ENCODE assay signal across 18 cellular contexts in genomic region chr2:58769494-58770239, GRCh38.
DNase-seq lines count a peak whose midpoint lies in the region; TF ChIP-seq lines count a peak whose summit lies in the region.
"Had no signal": no experiment of that assay in that cellular context is flagged by ENCODE, and none has a peak within 500 bp of the region (broad histone marks: within the 10 kb centered on the region; RNA-seq: fewer than 3 reads in every experiment).

No MANE protein-coding gene starts in this region.

- H4K20me1 ChIP-seq in osteoblast (ENCODE audit: insufficient read depth, low read length): no peaks in the 10 kb centered on the region
- no peaks in the 10 kb centered on the region for H4K20me1 ChIP-seq in Karpas-422 (ENCODE audit: insufficient read depth, low read depth, low read length)

- TF ChIP-seq CTCF in mesothelial cell of epicardium (IDR thresholded peaks at IDR 0.05; ENCODE audit: unreplicated experiment) (no peak), osteoblast (IDR thresholded peaks at IDR 0.05; ENCODE audit: extremely low read depth, low read depth, low read length) (no peak), GM10266 (IDR thresholded peaks at IDR 0.05; ENCODE audit: control insufficient read depth, insufficient read depth, low read depth, missing control alignments) (no peak)

- H3K27me3 Mint-ChIP-seq in mesothelial cell of epicardium (ENCODE audit: low read depth): no peaks in the 10 kb centered on the region
- H3K27me3 Mint-ChIP-seq: CD4-positive, CD25-positive, alpha-beta regulatory T cell had no signal

- H3K27me3 ChIP-seq in osteoblast (ENCODE audit: insufficient read depth, low read length) (no peaks in the 10 kb centered on the region), Karpas-422 (ENCODE audit: low read length) (no peaks in the 10 kb centered on the region)

- peak overlapping the region; percentile 52 for H3K4me3 ChIP-seq in SK-N-MC
- no peak overlapping the region for H3K4me3 ChIP-seq in osteoblast (ENCODE audit: insufficient read depth, low read length)
- no peak overlapping the region for H3K4me3 ChIP-seq in Karpas-422 (ENCODE audit: low read length)
- H3K4me3 ChIP-seq: MG63 had no signal

- H3K9ac ChIP-seq in SK-N-MC (ENCODE audit: insufficient read length) (no peak overlapping the region), Karpas-422 (ENCODE audit: low read length) (no peak overlapping the region)
- H3K9ac ChIP-seq: KMS-11 had no signal

- no peaks in the 10 kb centered on the region for H3K9me2 ChIP-seq in Karpas-422 (replicated peaks; ENCODE audit: insufficient read depth, low read length)

- H3K4me3 Mint-ChIP-seq in mesothelial cell of epicardium: peak overlapping the region; percentile 6
- H3K4me3 Mint-ChIP-seq: B cell; CD4-positive, CD25-positive, alpha-beta regulatory T cell had no signal

- H3K36me3 ChIP-seq in SK-N-MC (ENCODE audit: insufficient read depth, low read length) (no peaks in the 10 kb centered on the region), osteoblast (ENCODE audit: insufficient read depth, low read length) (no peaks in the 10 kb centered on the region), Karpas-422 (ENCODE audit: insufficient read depth, low read length) (no peaks in the 10 kb centered on the region)
- H3K36me3 ChIP-seq: MG63 had no signal

- peaks cover 68% of the 10 kb centered on the region for H3K4me1 Mint-ChIP-seq in mesothelial cell of epicardium
- H3K4me1 Mint-ChIP-seq: CD4-positive, CD25-positive, alpha-beta regulatory T cell had no signal

- H3K4me2 ChIP-seq in osteoblast (ENCODE audit: insufficient read depth, low read length): no peak overlapping the region
- H3K4me2 ChIP-seq in Karpas-422 (ENCODE audit: low read depth, low read length, poor library complexity, severe bottlenecking): no peak overlapping the region
- H3K4me2 ChIP-seq: KMS-11 had no signal

- peak overlapping the region; percentile 80 for H3K27ac Mint-ChIP-seq in mesothelial cell of epicardium
- H3K27ac Mint-ChIP-seq: B cell; CD4-positive, CD25-positive, alpha-beta regulatory T cell had no signal

- H3K36me3 Mint-ChIP-seq in mesothelial cell of epicardium: no peaks in the 10 kb centered on the region
- H3K36me3 Mint-ChIP-seq: CD4-positive, CD25-positive, alpha-beta regulatory T cell had no signal

- H3K79me2 ChIP-seq in osteoblast (ENCODE audit: insufficient read depth, low read length): no peaks in the 10 kb centered on the region
- no peaks in the 10 kb centered on the region for H3K79me2 ChIP-seq in Karpas-422 (ENCODE audit: low read length)

- no peaks in the 10 kb centered on the region for H3K9me3 ChIP-seq in SK-N-MC (ENCODE audit: low read depth, low read length)
- H3K9me3 ChIP-seq in osteoblast (ENCODE audit: low read depth, low read length): no peaks in the 10 kb centered on the region
- H3K9me3 ChIP-seq in Karpas-422 (ENCODE audit: low read length): no peaks in the 10 kb centered on the region
- H3K9me3 ChIP-seq: MG63 had no signal

- DNase-seq in NCI-H2081 (lab: John Stamatoyannopoulos, UW) (peak; percentile 41 to 80), NCI-H2081 treated with DMSO at 0.1 percent for 48 hours (lab: John Stamatoyannopoulos, UW) (no peak), NCI-H1417 treated with DMSO at 0.1 percent for 48 hours (lab: John Stamatoyannopoulos, UW) (peak; percentile 50), SK-N-MC (ENCODE audit: low read depth, low spot score) (no peak), mesothelial cell of epicardium (ENCODE audit: low spot score in 2 of 2, unreplicated experiment in 2 of 2) (no peak), osteoblast (ENCODE audit: insufficient read length, low spot score, missing footprints) (no peak), Karpas-422 (no peak), GM10266 (ENCODE audit: extremely low spot score) (no peak)
- DNase-seq: 8988T; CD4-positive, CD25-positive, alpha-beta regulatory T cell; DMS153; MG63; NCI-H1092; NCI-H1694 treated with DMSO at 0.1 percent for 48 hours; NCI-H510A; SHP77 had no signal

- no peaks in the 10 kb centered on the region for H3K4me1 ChIP-seq in osteoblast (ENCODE audit: insufficient read depth, low read length)
- H3K4me1 ChIP-seq in Karpas-422 (ENCODE audit: low read length): no peaks in the 10 kb centered on the region

- H3K9me3 Mint-ChIP-seq in mesothelial cell of epicardium: no peaks in the 10 kb centered on the region

- H2AFZ ChIP-seq in osteoblast (ENCODE audit: low read length) (no peak overlapping the region), Karpas-422 (ENCODE audit: low read length) (no peak overlapping the region)

- H3K27ac ChIP-seq in SK-N-MC (peak overlapping the region; percentile 20; the same call in 1 of the 2 replicates), osteoblast (ENCODE audit: low read depth, low read length) (no peak overlapping the region), Karpas-422 (ENCODE audit: low read length) (no peak overlapping the region)
- H3K27ac ChIP-seq: KMS-11 had no signal

Comparison
In these comparisons a context has a peak if more than half of its experiments do, and no peak if none do; other contexts are left out.
1. DNase-seq: peak in NCI-H2081 (2 of 2) and NCI-H1417 treated with DMSO at 0.1 percent for 48 hours (single experiment); none in NCI-H2081 treated with DMSO at 0.1 percent for 48 hours (single experiment), SK-N-MC (single experiment), mesothelial cell of epicardium (0 of 2), osteoblast (single experiment), Karpas-422 (single experiment) and GM10266 (single experiment).